ENCODE assay signal across 8 cellular contexts in the genomic region with DNA sequence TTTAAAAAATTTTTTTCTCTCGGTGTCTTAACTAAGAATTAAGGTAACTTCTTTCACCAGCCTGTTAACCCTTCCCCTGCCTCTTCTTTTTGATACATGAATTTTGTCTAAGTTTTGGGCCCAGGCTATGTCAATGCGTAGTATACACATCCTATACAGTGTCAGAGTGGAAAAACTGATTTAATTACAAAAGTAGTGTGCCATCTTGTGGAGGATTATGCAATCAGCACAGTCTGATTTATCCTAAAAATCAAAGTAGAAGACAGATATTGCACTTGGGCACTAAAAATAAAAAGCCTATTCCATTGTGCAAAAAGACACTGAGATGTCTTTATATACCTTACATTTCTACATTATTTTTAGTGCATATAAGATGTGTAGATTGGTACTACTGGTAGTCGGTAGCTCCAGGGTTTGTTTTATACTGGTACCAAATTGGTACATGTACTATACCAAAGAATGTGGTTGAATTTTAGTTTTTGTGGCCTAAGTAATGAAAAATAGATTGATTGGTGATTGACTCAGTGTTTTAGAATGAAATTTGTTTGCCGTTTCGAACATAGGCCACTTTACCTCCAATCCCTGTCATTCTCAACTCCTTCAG.
DNase-seq lines count a peak whose midpoint lies in the region; ATAC-seq, FAIRE-seq and TF ChIP-seq lines count a peak whose summit lies in the region.

No MANE protein-coding gene starts in this region.

- DNase-seq in Ammon's horn (ENCODE audit: low spot score) (peak; percentile 70), NCI-H2227 treated with DMSO at 0.1 percent for 48 hours (lab: John Stamatoyannopoulos, UW) (peak; percentile 17), K562 (ENCODE audit: extremely low read depth in 1 of 4, low spot score in 3 of 4) (peak in 2 of 4 experiments; percentile 22 to 32), inferior parietal cortex (ENCODE audit: extremely low spot score) (peak; percentile 86), superior temporal gyrus (ENCODE audit: extremely low spot score) (peak; percentile 93)
- no peak for DNase-seq in effector CD8-positive, alpha-beta T cell (lab: John Stamatoyannopoulos, UW)
- DNase-seq in activated naive CD4-positive, alpha-beta T cell treated with anti-CD3 and anti-CD28 coated beads, Interleukin-2, amount 10 ng/mL, durations not matched to agents 7 days and 5 days: no peak

- H3K27ac ChIP-seq in K562 (ENCODE audit: extremely low read depth, low read depth, low read length): no peak overlapping the region

- no peaks in the 10 kb centered on the region for H3K4me1 ChIP-seq in K562 (replicated peaks in 1 of 2; ENCODE audit: control insufficient read depth in 2 of 2, insufficient read depth in 2 of 2, low read length in 2 of 2)

- in situ Hi-C loops in K562 (cut with MboI): no loop called here

- H3K9ac ChIP-seq in K562 (ENCODE audit: insufficient read depth in 1 of 2, low read depth in 2 of 2, low read length in 2 of 2): no peak overlapping the region

- BruUV-seq in K562 (replicated peaks; lab: Mats Ljungman, UMichigan): no TSS peak

- H3K4me2 ChIP-seq in K562 (ENCODE audit: insufficient read depth, low read length): no peak overlapping the region

- H3K79me2 ChIP-seq in K562 (ENCODE audit: control insufficient read depth, insufficient read depth, low read length): 0 out of 3 replicates have a peak, but pooled peaks cover 4% of the 10 kb centered on the region

- no peaks in the 10 kb centered on the region for H3K9me1 ChIP-seq in K562 (ENCODE audit: control insufficient read depth, insufficient read depth, low read length)

- POLR2A ChIA-PET in K562 (lab: Yijun Ruan, JAX): no interaction called here

- no peak overlapping the region for H2AFZ ChIP-seq in K562 (ENCODE audit: low read depth, low read length)

- TF ChIP-seq CTCF in K562 (IDR thresholded peaks at IDR 0.05 in 2 of 3, conservative IDR thresholded peaks at IDR 0.05 in 1 of 3; ENCODE audit: insufficient read depth in 2 of 3, low read depth in 1 of 3, low read length in 3 of 3): peak; percentile 24 to 77 (median 55); a peak in 5 of 6 replicates

- H3K9me3 ChIP-seq in K562 (replicated peaks; ENCODE audit: control insufficient read depth, insufficient read depth, low read depth, low read length): no peaks in the 10 kb centered on the region

- no peaks in the 10 kb centered on the region for H3K4me1 Mint-ChIP-seq in activated naive CD4-positive, alpha-beta T cell treated with anti-CD3 and anti-CD28 coated beads, Interleukin-2, amount 10 ng/mL, durations not matched to agents 7 days and 5 days

- no peaks in the 10 kb centered on the region for H3K27me3 ChIP-seq in K562 (ENCODE audit: control insufficient read depth in 2 of 2, insufficient read depth in 2 of 2, low read length in 2 of 2)

- peak; percentile 58 to 74 for TF ChIP-seq RAD21 in K562 (CRISPR knock-in tag; conservative IDR thresholded peaks at IDR 0.05 in 1 of 2, IDR thresholded peaks at IDR 0.05 in 1 of 2)

- H3K4me3 ChIP-seq in K562: no peak overlapping the region

- no peak for FAIRE-seq in K562 (lab: Jason Lieb, UNC)

- H3K27ac Mint-ChIP-seq in activated naive CD4-positive, alpha-beta T cell treated with anti-CD3 and anti-CD28 coated beads, Interleukin-2, amount 10 ng/mL, durations not matched to agents 7 days and 5 days: no peak overlapping the region

- no peaks in the 10 kb centered on the region for H4K20me1 ChIP-seq in K562 (replicated peaks; ENCODE audit: control insufficient read depth, insufficient read depth, low read length)

- TF ChIP-seq EP300 in K562 (IDR thresholded peaks at IDR 0.05; ENCODE audit: low read length): no peak

- H3K4me3 Mint-ChIP-seq in activated naive CD4-positive, alpha-beta T cell treated with anti-CD3 and anti-CD28 coated beads, Interleukin-2, amount 10 ng/mL, durations not matched to agents 7 days and 5 days: no peak overlapping the region

- intact Hi-C loops in K562 (cut with micrococcal nuclease): loop anchor here (1.0 to 10.0 kb wide), 4 partner anchors 97 to 527 kb away; a partner anchor contains a TSS

- peak; percentile 65 for ATAC-seq in GM18517 (IDR thresholded peaks at IDR 0.05; ENCODE audit: unreplicated experiment)
- ATAC-seq in K562: peak; percentile 89

- H3K27me3 Mint-ChIP-seq in activated naive CD4-positive, alpha-beta T cell treated with anti-CD3 and anti-CD28 coated beads, Interleukin-2, amount 10 ng/mL, durations not matched to agents 7 days and 5 days: no peaks in the 10 kb centered on the region

- WGBS in K562 (ENCODE audit: insufficient coverage, low coverage, missing lambda C conversion rate): 75% methylated on average over 5 of the region's 5 CpGs

- CTCF ChIA-PET in K562 (lab: Yijun Ruan, JAX; ENCODE audit: low intra/inter-chr PET ratio): interaction anchor here (1.2 kb wide), 1 partner anchor 352 kb away, joined by 3 read pairs; no protein-coding TSS in a partner anchor
- CTCF ChIA-PET in activated naive CD4-positive, alpha-beta T cell treated with anti-CD3 and anti-CD28 coated beads, Interleukin-2, amount 10 ng/mL, durations not matched to agents 7 days and 5 days (lab: Charles Lee): interaction anchor here (0.6 to 1.4 kb wide), 3 partner anchors 24 to 527 kb away, joined by 3 to 9 read pairs (median 3); no protein-coding TSS in a partner anchor

- H3K36me3 Mint-ChIP-seq in activated naive CD4-positive, alpha-beta T cell treated with anti-CD3 and anti-CD28 coated beads, Interleukin-2, amount 10 ng/mL, durations not matched to agents 7 days and 5 days: peaks cover 12% of the 10 kb centered on the region

- H3K9me3 Mint-ChIP-seq in activated naive CD4-positive, alpha-beta T cell treated with anti-CD3 and anti-CD28 coated beads, Interleukin-2, amount 10 ng/mL, durations not matched to agents 7 days and 5 days: no peaks in the 10 kb centered on the region

- H3K36me3 ChIP-seq in K562 (ENCODE audit: control insufficient read depth, insufficient read depth, low read length): peaks cover 39% of the 10 kb centered on the region

- TF ChIP-seq POLR2A in K562 (conservative IDR thresholded peaks at IDR 0.05): no peak

TF ChIP-seq in K562, 482 proteins besides CTCF, POLR2A, EP300 and RAD21 (continues in another document):
- peak; percentile 40 for TF ChIP-seq POLR2H (tag; IDR thresholded peaks at IDR 0.05; ENCODE audit: low read depth)
- no peak for TF ChIP-seq FOSL1 (tag; conservative IDR thresholded peaks at IDR 0.05)
- TF ChIP-seq, protein P1, sequence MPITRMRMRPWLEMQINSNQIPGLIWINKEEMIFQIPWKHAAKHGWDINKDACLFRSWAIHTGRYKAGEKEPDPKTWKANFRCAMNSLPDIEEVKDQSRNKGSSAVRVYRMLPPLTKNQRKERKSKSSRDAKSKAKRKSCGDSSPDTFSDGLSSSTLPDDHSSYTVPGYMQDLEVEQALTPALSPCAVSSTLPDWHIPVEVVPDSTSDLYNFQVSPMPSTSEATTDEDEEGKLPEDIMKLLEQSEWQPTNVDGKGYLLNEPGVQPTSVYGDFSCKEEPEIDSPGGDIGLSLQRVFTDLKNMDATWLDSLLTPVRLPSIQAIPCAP (CRISPR knock-in tag; IDR thresholded peaks at IDR 0.05; ENCODE audit: borderline replicate concordance): no peak
- TF ChIP-seq, protein P2, sequence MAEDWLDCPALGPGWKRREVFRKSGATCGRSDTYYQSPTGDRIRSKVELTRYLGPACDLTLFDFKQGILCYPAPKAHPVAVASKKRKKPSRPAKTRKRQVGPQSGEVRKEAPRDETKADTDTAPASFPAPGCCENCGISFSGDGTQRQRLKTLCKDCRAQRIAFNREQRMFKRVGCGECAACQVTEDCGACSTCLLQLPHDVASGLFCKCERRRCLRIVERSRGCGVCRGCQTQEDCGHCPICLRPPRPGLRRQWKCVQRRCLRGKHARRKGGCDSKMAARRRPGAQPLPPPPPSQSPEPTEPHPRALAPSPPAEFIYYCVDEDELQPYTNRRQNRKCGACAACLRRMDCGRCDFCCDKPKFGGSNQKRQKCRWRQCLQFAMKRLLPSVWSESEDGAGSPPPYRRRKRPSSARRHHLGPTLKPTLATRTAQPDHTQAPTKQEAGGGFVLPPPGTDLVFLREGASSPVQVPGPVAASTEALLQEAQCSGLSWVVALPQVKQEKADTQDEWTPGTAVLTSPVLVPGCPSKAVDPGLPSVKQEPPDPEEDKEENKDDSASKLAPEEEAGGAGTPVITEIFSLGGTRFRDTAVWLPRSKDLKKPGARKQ (CRISPR knock-in tag; IDR thresholded peaks at IDR 0.05): peak; percentile 81; the same call in 1 of the 2 replicates
- no peak for TF ChIP-seq ZNF274 (IDR thresholded peaks at IDR 0.05; ENCODE audit: borderline replicate concordance, low read depth, low read length)
- TF ChIP-seq NCOA4 (IDR thresholded peaks at IDR 0.05; ENCODE audit: partially characterized antibody): no peak
- TF ChIP-seq, protein P3, sequence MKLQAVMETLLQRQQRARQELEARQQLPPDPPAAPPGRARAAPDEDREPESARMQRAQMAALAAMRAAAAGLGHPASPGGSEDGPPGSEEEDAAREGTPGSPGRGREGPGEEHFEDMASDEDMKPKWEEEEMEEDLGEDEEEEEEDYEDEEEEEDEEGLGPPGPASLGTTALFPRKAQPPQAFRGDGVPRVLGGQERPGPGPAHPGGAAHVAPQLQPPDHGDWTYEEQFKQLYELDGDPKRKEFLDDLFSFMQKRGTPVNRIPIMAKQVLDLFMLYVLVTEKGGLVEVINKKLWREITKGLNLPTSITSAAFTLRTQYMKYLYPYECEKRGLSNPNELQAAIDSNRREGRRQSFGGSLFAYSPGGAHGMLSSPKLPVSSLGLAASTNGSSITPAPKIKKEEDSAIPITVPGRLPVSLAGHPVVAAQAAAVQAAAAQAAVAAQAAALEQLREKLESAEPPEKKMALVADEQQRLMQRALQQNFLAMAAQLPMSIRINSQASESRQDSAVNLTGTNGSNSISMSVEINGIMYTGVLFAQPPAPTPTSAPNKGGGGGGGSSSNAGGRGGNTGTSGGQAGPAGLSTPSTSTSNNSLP (IDR thresholded peaks at IDR 0.05; ENCODE audit: borderline replicate concordance, low read depth, low read length): peak; percentile 90; the same call in 1 of the 2 replicates
- TF ChIP-seq CEBPB (tag; IDR thresholded peaks at IDR 0.05): peak; percentile 93
- no peak for TF ChIP-seq SRSF7 (optimal IDR thresholded peaks at IDR 0.05; ENCODE audit: low read depth, low read length)
- 0 out of 4 replicates have a peak, but pooled peaks of 1 of the 2 experiments have one; percentile 18 for TF ChIP-seq MAZ (CRISPR knock-in tag; conservative IDR thresholded peaks at IDR 0.05 in 1 of 2, IDR thresholded peaks at IDR 0.05 in 1 of 2)
- TF ChIP-seq SMC3 (conservative IDR thresholded peaks at IDR 0.05; ENCODE audit: insufficient read depth, low read depth, low read length): peak; percentile 54
- TF ChIP-seq TEAD2 (tag; IDR thresholded peaks at IDR 0.05): 0 out of 2 replicates have a peak, but pooled peaks have one; percentile 27
- TF ChIP-seq HMG20A (CRISPR knock-in tag; conservative IDR thresholded peaks at IDR 0.05): no peak

Comparison
In these comparisons a context has a peak if more than half of its experiments do, and no peak if none do; other contexts are left out.
1. DNase-seq: peak in Ammon's horn (single experiment), NCI-H2227 treated with DMSO at 0.1 percent for 48 hours (single experiment), inferior parietal cortex (single experiment) and superior temporal gyrus (single experiment); none in effector CD8-positive, alpha-beta T cell (single experiment) and activated naive CD4-positive, alpha-beta T cell treated with anti-CD3 and anti-CD28 coated beads, Interleukin-2, amount 10 ng/mL, durations not matched to agents 7 days and 5 days (single experiment).